13 cellular contexts compared by ENCODE assay signal in genomic region chr5:80270543-80270942, GRCh38. TPM values are rescaled to one million over a fixed set of nuclear protein-coding genes. Genes with fewer than 3 reads are reported as not detected.
"Had no signal": no experiment of that assay in that cellular context is flagged by ENCODE, and none has a peak within 500 bp of the region (broad histone marks: within the 10 kb centered on the region; RNA-seq: fewer than 3 reads in every experiment).

No MANE protein-coding gene starts in this region.

RNA-seq across cellular contexts. Expression of gene SPZ1, which starts 49.3 kb away (rescaled TPM):
- total RNA-seq: aorta, cerebellum, fibroblast of lung, gastrocnemius medialis, heart left ventricle, liver, osteoblast, psoas muscle, temporal lobe, upper lobe of right lung had no signal
- polyA plus RNA-seq: aorta, fibroblast of lung, heart left ventricle, immature natural killer cell, liver, neural cell, psoas muscle, small intestine had no signal
